In the genomic region with DNA sequence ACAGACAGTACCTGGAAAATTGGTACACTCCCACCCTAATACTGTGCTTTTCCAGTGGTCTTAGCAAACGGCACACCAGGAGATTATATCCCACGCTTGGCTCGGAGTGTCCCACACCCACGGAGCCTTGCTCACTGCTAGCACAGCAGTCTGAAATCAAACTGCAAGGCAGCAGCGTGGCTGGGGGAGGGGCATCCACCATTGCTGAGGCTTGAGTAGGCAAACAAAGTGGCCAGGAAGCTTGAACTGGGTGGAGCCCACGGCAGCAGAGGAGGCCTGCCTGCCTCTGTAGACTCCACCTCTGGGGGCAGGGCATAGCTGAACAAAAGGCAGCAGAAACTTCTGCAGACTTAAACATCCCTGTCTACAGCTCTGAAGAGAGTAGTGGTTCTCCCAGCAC, we compare ENCODE assay signal across 5 cellular contexts. TPM values are rescaled to one million over a fixed set of nuclear protein-coding genes. Genes with fewer than 3 reads are reported as not detected.
"Had no signal": no experiment of that assay in that cellular context is flagged by ENCODE, and none has a peak within 500 bp of the region (broad histone marks: within the 10 kb centered on the region; RNA-seq: fewer than 3 reads in every experiment).

No MANE protein-coding gene starts in this region.

RNA-seq across cellular contexts. Expression of a gene that starts 56.1 kb away (rescaled TPM):
- total RNA-seq: GM23338, H1, H9, HT-29 had no signal
- polyA plus RNA-seq: GM23338, H1, IgD-negative memory B cell had no signal
